In genomic region chr1:23344987-23345472, GRCh38 we compare ENCODE assay signal across 1 cellular context.
TF ChIP-seq lines count a peak whose summit lies in the region.

No MANE protein-coding gene starts in this region.

TF ChIP-seq in A549, 52 proteins besides CTCF, POLR2A, EP300 and RAD21 (continued from another document):
- TF ChIP-seq HMGXB4 (CRISPR knock-in tag; IDR thresholded peaks at IDR 0.05; ENCODE audit: borderline replicate concordance), result no peak
- TF ChIP-seq POLR2AphosphoS2 (conservative IDR thresholded peaks at IDR 0.05; ENCODE audit: low read length), result no peak
- TF ChIP-seq FOSB (CRISPR knock-in tag; IDR thresholded peaks at IDR 0.05), result no peak
- no peak for TF ChIP-seq EHF (CRISPR knock-in tag; IDR thresholded peaks at IDR 0.05)
- TF ChIP-seq NR3C1 (IDR thresholded peaks at IDR 0.05), result no peak
- TF ChIP-seq CBX8 (IDR thresholded peaks at IDR 0.05), result no peak
- no peak for TF ChIP-seq EHMT2 (IDR thresholded peaks at IDR 0.05; ENCODE audit: low read depth)
- no peak for TF ChIP-seq NPAS2 (CRISPR knock-in tag; IDR thresholded peaks at IDR 0.05; ENCODE audit: borderline replicate concordance)
